In genomic region chr11:112810951-112811350, GRCh38 we compare ENCODE assay signal across 21 cellular contexts.
"Had no signal": no experiment of that assay in that cellular context is flagged by ENCODE, and none has a peak within 500 bp of the region (broad histone marks: within the 10 kb centered on the region; RNA-seq: fewer than 3 reads in every experiment).

No MANE protein-coding gene starts in this region.

- H3K4me2 ChIP-seq: hepatocyte, smooth muscle cell had no signal

- DNase-seq: colonic mucosa; dermis blood vessel endothelial cell; erythroblast; foreskin melanocyte; head of caudate nucleus; left colon; left ventricle myocardium superior; mesendoderm; natural killer cell; ovary; right cardiac atrium; stimulated activated CD4-positive, alpha-beta T cell treated with anti-CD3 and anti-CD28 coated beads, Interleukin-2, amount 100 ng/mL, for 48 hours; stimulated activated naive CD4-positive, alpha-beta T cell treated with Interleukin-2 at 50 U/mL for 16 hours; tibial artery; upper lobe of right lung had no signal

- H3K4me3 Mint-ChIP-seq: natural killer cell, neural crest cell had no signal

- H3K4me1 Mint-ChIP-seq: natural killer cell had no signal

- H3K79me2 ChIP-seq: hepatocyte had no signal

- H2AFZ ChIP-seq: hepatocyte had no signal

- H3K36me3 Mint-ChIP-seq: natural killer cell had no signal

- H3K36me3 ChIP-seq: colonic mucosa, ovary, tibial artery, upper lobe of right lung, vagina had no signal

- H3K27ac Mint-ChIP-seq: natural killer cell, progenitor cell of endocrine pancreas had no signal

- H3K27me3 ChIP-seq: colonic mucosa, hepatocyte, ovary, tibial artery, upper lobe of right lung, vagina had no signal

- H3K9me3 ChIP-seq: colonic mucosa, ovary, tibial artery, upper lobe of right lung, vagina had no signal

- H3K9me3 Mint-ChIP-seq: natural killer cell had no signal

- H3K4me1 ChIP-seq: colonic mucosa, tibial artery, upper lobe of right lung, vagina had no signal

- H3K27ac ChIP-seq: colonic mucosa, hepatocyte, ovary, tibial artery, upper lobe of right lung, vagina had no signal

- H3K4me3 ChIP-seq: colonic mucosa, hepatocyte, lung, ovary, smooth muscle cell, tibial artery, upper lobe of right lung, vagina had no signal
